ENCODE assay signal across 19 cellular contexts in the genomic region with DNA sequence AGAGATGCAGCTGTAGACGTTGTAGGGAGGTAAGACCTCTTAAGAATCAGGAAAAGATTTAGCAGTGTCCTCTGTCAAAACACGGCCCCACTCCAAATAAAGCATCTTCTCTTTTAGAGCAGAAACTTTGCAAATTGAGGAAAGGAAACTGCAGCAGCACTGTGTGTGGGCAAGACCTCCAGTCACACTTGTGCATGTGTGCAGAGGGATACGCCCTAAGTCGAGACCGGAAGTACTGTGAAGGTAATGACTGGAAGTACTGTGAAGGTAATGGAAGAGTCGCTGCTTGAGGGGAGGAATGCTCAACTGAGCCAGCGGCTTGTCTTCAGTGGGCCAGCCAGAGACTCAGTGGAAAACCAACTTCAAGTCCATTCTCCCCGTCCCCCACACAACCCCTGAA. TPM values are rescaled to one million over a fixed set of nuclear protein-coding genes. Genes with fewer than 3 reads are reported as not detected.
DNase-seq lines count a peak whose midpoint lies in the region; ATAC-seq and TF ChIP-seq lines count a peak whose summit lies in the region.
"Had no signal": no experiment of that assay in that cellular context is flagged by ENCODE, and none has a peak within 500 bp of the region (broad histone marks: within the 10 kb centered on the region; RNA-seq: fewer than 3 reads in every experiment).

No MANE protein-coding gene starts in this region.

- H3K27me3 ChIP-seq in OCI-LY1 (ENCODE audit: insufficient read depth, low read length) (no peaks in the 10 kb centered on the region), Peyer's patch (no peaks in the 10 kb centered on the region)
- H3K27me3 ChIP-seq: MG63 had no signal

- H3K4me2 ChIP-seq in OCI-LY1 (ENCODE audit: low read length) = no peak overlapping the region

- H3K9me3 ChIP-seq in OCI-LY1 (ENCODE audit: low read length) (no peaks in the 10 kb centered on the region), Peyer's patch (no peaks in the 10 kb centered on the region)
- H3K9me3 ChIP-seq: MG63 had no signal

- no peak overlapping the region for H3K4me3 ChIP-seq in OCI-LY1 (ENCODE audit: low read depth, low read length, poor library complexity, severe bottlenecking)
- no peak overlapping the region for H3K4me3 ChIP-seq in Peyer's patch
- H3K4me3 ChIP-seq: MG63 had no signal

- no peaks in the 10 kb centered on the region for H4K20me1 ChIP-seq in OCI-LY1 (ENCODE audit: insufficient read depth, low read length)

- H3K36me3 ChIP-seq in OCI-LY1 (ENCODE audit: insufficient read depth, low read length) (no peaks in the 10 kb centered on the region), Peyer's patch (no peaks in the 10 kb centered on the region)
- H3K36me3 ChIP-seq: MG63 had no signal

- ATAC-seq in GM21717 (IDR thresholded peaks at IDR 0.05; ENCODE audit: unreplicated experiment) = peak; percentile 58
- ATAC-seq: Panc1 had no signal

- H3K4me1 ChIP-seq in OCI-LY1 (ENCODE audit: insufficient read depth, low read length, severe bottlenecking) (no peaks in the 10 kb centered on the region), Peyer's patch (no peaks in the 10 kb centered on the region)

- TF ChIP-seq CTCF in OCI-LY1 (IDR thresholded peaks at IDR 0.05; ENCODE audit: low read length) = no peak
- TF ChIP-seq CTCF in Peyer's patch (IDR thresholded peaks at IDR 0.05) = no peak

- H3K27ac ChIP-seq in OCI-LY1 (ENCODE audit: low read depth, low read length, poor library complexity, severe bottlenecking) = no peak overlapping the region
- H3K27ac ChIP-seq in Peyer's patch = no peak overlapping the region

- H2AFZ ChIP-seq in OCI-LY1 (ENCODE audit: low read length) = peak overlapping the region; percentile 20; the same call in 1 of the 2 replicates

- peak; percentile 72 for DNase-seq in MV-4-11 (lab: John Stamatoyannopoulos, UW)
- DNase-seq in EL = no peak
- DNase-seq in SK-N-DZ (ENCODE audit: low spot score) = no peak
- DNase-seq in Peyer's patch = no peak
- DNase-seq in activated CD8-positive, alpha-beta memory T cell treated with anti-CD3 and anti-CD28 coated beads, Interleukin-2, amount 50 U/mL, for 48 hours = no peak
- DNase-seq: CD4-positive, alpha-beta T cell; COR-L47; DMS79; MG63; NCI-H1105; NCI-H146; NCI-H2029; NCI-H345; NCI-H524; NCI-H774 had no signal

- no peak overlapping the region for H3K9ac ChIP-seq in OCI-LY1 (ENCODE audit: low read length)

- H3F3A ChIP-seq in OCI-LY1 (ENCODE audit: insufficient read depth, low read length) = no peaks in the 10 kb centered on the region

- no peaks in the 10 kb centered on the region for H3K79me2 ChIP-seq in OCI-LY1 (ENCODE audit: insufficient read depth, low read length)

- no peaks in the 10 kb centered on the region for H3K9me2 ChIP-seq in OCI-LY1 (ENCODE audit: low read depth, low read length)

- TF ChIP-seq POLR2A in Peyer's patch (IDR thresholded peaks at IDR 0.05) = no peak

RNA-seq across cellular contexts. Expression of a gene that starts 46.5 kb away (rescaled TPM):
- polyA plus RNA-seq in SK-N-DZ (2014; cell fraction: cytosol; rRNA removed) = not detected in 2 replicates
- not detected in 2 replicates for polyA plus RNA-seq in SK-N-DZ (2014; cell fraction: nucleus; rRNA removed)
- 10 to 100 TPM in 1 of 4 donors, 1 to 10 TPM in 2, under 1 TPM in 1; 0.80 to 14.1 (median 5.2) TPM for total RNA-seq in Peyer's patch
- total RNA-seq: CD4-positive, alpha-beta T cell; T-helper 1 cell treated with Interleukin-12 subunit alpha and Interleukin-12 subunit beta and Interleukin-4 antibody, amounts not matched to agents 30 ng/mL and 1 ng/mL, for 36 hours had no signal
